In the genomic region with DNA sequence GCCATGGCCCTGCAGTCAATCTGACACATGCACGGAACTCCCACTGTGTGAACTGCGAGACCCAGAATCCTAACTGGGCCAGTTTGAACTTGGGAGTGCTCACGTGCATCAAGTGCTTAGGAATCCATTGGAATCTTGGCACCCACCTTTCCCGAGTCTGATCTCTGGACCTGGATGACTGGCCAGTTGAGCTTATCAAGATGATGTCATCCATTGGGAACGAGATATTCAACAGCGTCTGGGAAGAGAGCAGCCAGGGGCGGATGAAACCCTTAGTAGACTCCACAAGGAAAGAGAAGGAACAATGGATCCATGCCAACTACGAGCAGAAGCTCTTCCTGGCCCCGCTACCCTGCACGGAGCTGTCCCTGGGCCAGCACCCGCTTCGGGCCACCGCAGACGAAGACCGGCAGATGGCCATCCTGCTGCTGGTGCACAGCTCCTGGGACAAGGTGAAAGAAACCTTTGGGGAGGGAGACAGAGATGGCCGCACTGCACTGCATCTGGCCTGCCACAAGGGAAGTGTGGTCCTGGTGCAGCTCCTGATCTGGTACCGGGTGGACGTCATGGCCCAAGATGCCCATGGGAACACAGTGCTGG, we compare ENCODE assay signal across 1 cellular context.
A peak's percentile ranks its signal among the peaks of the same experiment; 100 is the strongest.
TF ChIP-seq lines count a peak whose summit lies in the region.

No MANE protein-coding gene starts in this region.

TF ChIP-seq in HepG2, 621 proteins besides CTCF, POLR2A, EP300 and RAD21:
- TF ChIP-seq ZFP90 (CRISPR knock-in tag; IDR thresholded peaks at IDR 0.05; ENCODE audit: borderline replicate concordance), result no peak
- TF ChIP-seq MAX (IDR thresholded peaks at IDR 0.05), result no peak
- TF ChIP-seq ATF7 (IDR thresholded peaks at IDR 0.05), result peak; percentile 85
- TF ChIP-seq ATF7 (CRISPR knock-in tag; IDR thresholded peaks at IDR 0.05), result no peak
- TF ChIP-seq NKX3-1 (CRISPR knock-in tag; IDR thresholded peaks at IDR 0.05), result no peak
- no peak for TF ChIP-seq ZNF256 (CRISPR knock-in tag; conservative IDR thresholded peaks at IDR 0.05)
